Comparison of ENCODE assay signal across 10 cellular contexts in genomic region chr2:144509548-144510205, GRCh38. TPM values are rescaled to one million over a fixed set of nuclear protein-coding genes. Genes with fewer than 3 reads are reported as not detected.
A peak's percentile ranks its signal among the peaks of the same experiment; 100 is the strongest.
DNase-seq lines count a peak whose midpoint lies in the region; ATAC-seq and TF ChIP-seq lines count a peak whose summit lies in the region.
"Had no signal": no experiment of that assay in that cellular context is flagged by ENCODE, and none has a peak within 500 bp of the region (broad histone marks: within the 10 kb centered on the region; RNA-seq: fewer than 3 reads in every experiment).

No MANE protein-coding gene starts in this region.

- DNase-seq in ELR (ENCODE audit: low read depth) (peak; percentile 36), SK-N-MC (ENCODE audit: low read depth, low spot score) (no peak), right cardiac atrium (no peak), sigmoid colon (no peak), NCI-H2029 treated with DMSO at 0.1 percent for 48 hours (lab: John Stamatoyannopoulos, UW) (no peak), 8988T (no peak), DMS 273 treated with DMSO at 0.1 percent for 48 hours (lab: John Stamatoyannopoulos, UW) (no peak)
- DNase-seq: activated naive CD8-positive, alpha-beta T cell treated with anti-CD3 and anti-CD28 coated beads for 36 hours; DMS53 had no signal

- no peak for TF ChIP-seq EP300 in sigmoid colon (IDR thresholded peaks at IDR 0.05)

- intact Hi-C loops in right cardiac atrium (cut with DNase I), result loop anchor here (10.0 kb wide), 5 partner anchors 45 to 375 kb away; a partner anchor contains a TSS
- intact Hi-C loops in sigmoid colon (cut with DNase I), result loop anchor here (10.0 kb wide), 1 partner anchor 1075 kb away; no protein-coding TSS in a partner anchor

- peak overlapping the region; percentile 92 for H3K4me3 ChIP-seq in SK-N-MC
- peak overlapping the region; percentile 66 for H3K4me3 ChIP-seq in right cardiac atrium (ENCODE audit: low read length)
- H3K4me3 ChIP-seq in sigmoid colon, result no peak overlapping the region

- H3K36me3 ChIP-seq in SK-N-MC (ENCODE audit: insufficient read depth, low read length) (peaks cover 80% of the 10 kb centered on the region), sigmoid colon (no peaks in the 10 kb centered on the region)

- ATAC-seq in right cardiac atrium (no peak), HG03378 (IDR thresholded peaks at IDR 0.05; ENCODE audit: unreplicated experiment) (no peak)

- TF ChIP-seq POLR2A in sigmoid colon (IDR thresholded peaks at IDR 0.05), result no peak

- WGBS in right cardiac atrium, result 21% methylated on average over 6 of the region's 6 CpGs
- 36 to 54% methylated on average over 6 of the region's 6 CpGs for WGBS in sigmoid colon, 2 donors

- H3K27me3 ChIP-seq in right cardiac atrium (ENCODE audit: control insufficient read depth, insufficient read depth), result no peaks in the 10 kb centered on the region
- peaks cover 0 to 7% (median 0%) of the 10 kb centered on the region in 3 donors for H3K27me3 ChIP-seq in sigmoid colon

- peak overlapping the region; percentile 61 for H3K9ac ChIP-seq in SK-N-MC (ENCODE audit: insufficient read length)

- TF ChIP-seq CTCF in sigmoid colon (IDR thresholded peaks at IDR 0.05), result no peak

- H3K9me3 ChIP-seq in SK-N-MC (ENCODE audit: low read depth, low read length), result no peaks in the 10 kb centered on the region
- H3K9me3 ChIP-seq in right cardiac atrium (ENCODE audit: control insufficient read depth, low read length), result no peaks in the 10 kb centered on the region
- H3K9me3 ChIP-seq in sigmoid colon, result no peaks in the 10 kb centered on the region

- H3K27ac ChIP-seq in SK-N-MC (peak overlapping the region; percentile 99), right cardiac atrium (ENCODE audit: low read length) (peak overlapping the region; percentile 100), sigmoid colon (peak overlapping the region; percentile 81 to 86 (median 86))

- peaks cover 5% of the 10 kb centered on the region for H3K4me1 ChIP-seq in right cardiac atrium (ENCODE audit: control insufficient read depth, insufficient read depth, low read length)
- H3K4me1 ChIP-seq in sigmoid colon, result peaks cover 0 to 8% (median 2%) of the 10 kb centered on the region in 4 donors

RNA-seq across cellular contexts. Expression of gene ZEB2, which starts 10.2 kb away (rescaled TPM):
- total RNA-seq in right cardiac atrium (100 to 1,000 TPM; 132 to 147 (median 141) TPM), sigmoid colon (10 to 100 TPM; 51.0 to 70.6 (median 61.3) TPM)
- polyA plus RNA-seq in right cardiac atrium (40.2 TPM), sigmoid colon (10 to 100 TPM in 2 of 3 donors, 1 to 10 TPM in 1; 8.1 to 19.8 (median 17.6) TPM)

Comparison
In these comparisons a context has a peak if more than half of its experiments do, and no peak if none do; other contexts are left out.
1. H3K4me3 ChIP-seq: peak in SK-N-MC (single experiment) and right cardiac atrium (single experiment); none in sigmoid colon (0 of 4).
2. Peak in every context shown above with its lines, with median percentiles within 50 percentile points of each other: H3K27ac ChIP-seq.